Comparison of ENCODE assay signal across 1 cellular context in the genomic region with DNA sequence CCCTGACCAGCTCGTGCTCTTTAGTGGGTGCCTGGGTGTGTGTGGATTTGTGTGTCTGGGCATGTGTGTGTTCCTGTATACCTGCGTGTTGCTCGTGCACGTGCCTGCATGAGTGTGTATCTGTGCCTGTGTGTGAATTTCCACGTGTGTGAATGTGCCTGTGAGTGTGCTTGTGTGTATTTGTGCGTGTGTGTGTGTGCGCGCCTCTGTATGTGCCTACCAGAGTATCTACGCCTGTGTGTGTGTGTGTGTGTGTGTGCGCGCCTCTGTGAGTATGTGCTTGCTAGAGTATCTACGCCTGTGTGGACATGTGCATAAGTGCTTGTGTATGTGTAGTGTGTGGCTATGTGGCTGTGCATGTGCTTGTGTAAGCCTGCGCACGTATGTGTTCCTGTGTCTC.
TF ChIP-seq lines count a peak whose summit lies in the region.

No MANE protein-coding gene starts in this region.

TF ChIP-seq in H1, 55 proteins besides CTCF, POLR2A, EP300 and RAD21:
- TF ChIP-seq EGR1 (IDR thresholded peaks at IDR 0.05; ENCODE audit: borderline replicate concordance, low read depth, low read length) (no peak), NANOG (IDR thresholded peaks at IDR 0.05; ENCODE audit: insufficient read depth, low read depth, low read length, poor library complexity, severe bottlenecking) (no peak)
- TF ChIP-seq, protein P1, sequence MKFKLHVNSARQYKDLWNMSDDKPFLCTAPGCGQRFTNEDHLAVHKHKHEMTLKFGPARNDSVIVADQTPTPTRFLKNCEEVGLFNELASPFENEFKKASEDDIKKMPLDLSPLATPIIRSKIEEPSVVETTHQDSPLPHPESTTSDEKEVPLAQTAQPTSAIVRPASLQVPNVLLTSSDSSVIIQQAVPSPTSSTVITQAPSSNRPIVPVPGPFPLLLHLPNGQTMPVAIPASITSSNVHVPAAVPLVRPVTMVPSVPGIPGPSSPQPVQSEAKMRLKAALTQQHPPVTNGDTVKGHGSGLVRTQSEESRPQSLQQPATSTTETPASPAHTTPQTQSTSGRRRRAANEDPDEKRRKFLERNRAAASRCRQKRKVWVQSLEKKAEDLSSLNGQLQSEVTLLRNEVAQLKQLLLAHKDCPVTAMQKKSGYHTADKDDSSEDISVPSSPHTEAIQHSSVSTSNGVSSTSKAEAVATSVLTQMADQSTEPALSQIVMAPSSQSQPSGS (IDR thresholded peaks at IDR 0.05; ENCODE audit: low read length) = no peak
